In genomic region chr12:115543269-115543668, GRCh38 we compare ENCODE assay signal across 2 cellular contexts.
TF ChIP-seq lines count a peak whose summit lies in the region.

No MANE protein-coding gene starts in this region.

TF ChIP-seq in GM23338, 12 proteins besides CTCF, POLR2A, EP300 and RAD21:
- TF ChIP-seq JUNB (IDR thresholded peaks at IDR 0.05; ENCODE audit: unreplicated experiment) (no peak), CREB1 (CRISPR knock-in tag; IDR thresholded peaks at IDR 0.05; ENCODE audit: low read depth) (no peak), STAT1 (IDR thresholded peaks at IDR 0.05; ENCODE audit: unreplicated experiment) (no peak), POLR2AphosphoS5 (IDR thresholded peaks at IDR 0.05; ENCODE audit: low read depth) (no peak)

TF ChIP-seq in K562, 482 proteins besides CTCF, POLR2A, EP300 and RAD21:
- TF ChIP-seq MAFG (tag; conservative IDR thresholded peaks at IDR 0.05): 0 out of 2 replicates have a peak, but pooled peaks have one; percentile 18
- TF ChIP-seq EP400 (IDR thresholded peaks at IDR 0.05): no peak
- 0 out of 2 replicates have a peak, but pooled peaks have one; percentile 21 for TF ChIP-seq ATF3 (IDR thresholded peaks at IDR 0.05)
- TF ChIP-seq ATF3 (CRISPR knock-in tag; conservative IDR thresholded peaks at IDR 0.05): no peak
- 0 out of 2 replicates have a peak, but pooled peaks have one; percentile 14 for TF ChIP-seq JUNB (CRISPR knock-in tag; conservative IDR thresholded peaks at IDR 0.05)
- TF ChIP-seq MCM2 (IDR thresholded peaks at IDR 0.05; ENCODE audit: low read depth): no peak
